Comparison of ENCODE assay signal across 1 cellular context in genomic region chr6:1608976-1609661, GRCh38.
A peak's percentile ranks its signal among the peaks of the same experiment; 100 is the strongest.
TF ChIP-seq lines count a peak whose summit lies in the region.

No MANE protein-coding gene starts in this region.

TF ChIP-seq in HepG2, 621 proteins besides CTCF, POLR2A, EP300 and RAD21 (continued from another document):
- no peak for TF ChIP-seq UBTF (CRISPR knock-in tag; IDR thresholded peaks at IDR 0.05)
- no peak for TF ChIP-seq ATF1 (CRISPR knock-in tag; IDR thresholded peaks at IDR 0.05)
- no peak for TF ChIP-seq FOXK1 (CRISPR knock-in tag; IDR thresholded peaks at IDR 0.05; ENCODE audit: borderline replicate concordance, low read depth)
- peak; percentile 60; the same call in 1 of the 2 replicates for TF ChIP-seq FOXC1 (CRISPR knock-in tag; IDR thresholded peaks at IDR 0.05; ENCODE audit: borderline replicate concordance)
- TF ChIP-seq ZNF234 (CRISPR knock-in tag; conservative IDR thresholded peaks at IDR 0.05), result no peak
- TF ChIP-seq THAP7 (CRISPR knock-in tag; IDR thresholded peaks at IDR 0.05), result peak; percentile 58; the same call in 1 of the 2 replicates
- TF ChIP-seq POGK (CRISPR knock-in tag; conservative IDR thresholded peaks at IDR 0.05), result no peak
- no peak for TF ChIP-seq SETDB1 (CRISPR knock-in tag; IDR thresholded peaks at IDR 0.05; ENCODE audit: borderline replicate concordance)
- no peak for TF ChIP-seq SYNCRIP (IDR thresholded peaks at IDR 0.05; ENCODE audit: insufficient read depth, low read depth, low read length)
- TF ChIP-seq TFAP4 (IDR thresholded peaks at IDR 0.05; ENCODE audit: borderline replicate concordance, low read depth), result no peak
- TF ChIP-seq PHF8 (CRISPR knock-in tag; IDR thresholded peaks at IDR 0.05), result peak; percentile 0; the same call in 1 of the 2 replicates
- no peak for TF ChIP-seq SP140L (CRISPR knock-in tag; IDR thresholded peaks at IDR 0.05; ENCODE audit: borderline replicate concordance)
- TF ChIP-seq E2F1 (CRISPR knock-in tag; IDR thresholded peaks at IDR 0.05), result no peak
- no peak for TF ChIP-seq PHF21A (CRISPR knock-in tag; IDR thresholded peaks at IDR 0.05)
- 0 out of 2 replicates have a peak, but pooled peaks have one; percentile 10 for TF ChIP-seq PCBP1 (IDR thresholded peaks at IDR 0.05; ENCODE audit: borderline replicate concordance, low read depth, low read length)
- TF ChIP-seq ZNF224 (CRISPR knock-in tag; IDR thresholded peaks at IDR 0.05), result no peak
- TF ChIP-seq ARNT2 (CRISPR knock-in tag; IDR thresholded peaks at IDR 0.05; ENCODE audit: low read depth), result no peak
- TF ChIP-seq ZNF136 (CRISPR knock-in tag; IDR thresholded peaks at IDR 0.05; ENCODE audit: low read depth), result no peak
- no peak for TF ChIP-seq ZC3H4 (CRISPR knock-in tag; IDR thresholded peaks at IDR 0.05; ENCODE audit: borderline replicate concordance)
- TF ChIP-seq SOX5 (CRISPR knock-in tag; IDR thresholded peaks at IDR 0.05; ENCODE audit: borderline replicate concordance), result no peak
- no peak for TF ChIP-seq ZNF460 (CRISPR knock-in tag; IDR thresholded peaks at IDR 0.05; ENCODE audit: borderline replicate concordance)
- no peak for TF ChIP-seq NFKBIZ (CRISPR knock-in tag; IDR thresholded peaks at IDR 0.05)
- no peak for TF ChIP-seq CC2D1A (CRISPR knock-in tag; IDR thresholded peaks at IDR 0.05)
- TF ChIP-seq ZNF616 (CRISPR knock-in tag; IDR thresholded peaks at IDR 0.05; ENCODE audit: low read depth), result no peak
- TF ChIP-seq MAF1 (CRISPR knock-in tag; IDR thresholded peaks at IDR 0.05; ENCODE audit: borderline replicate concordance), result no peak
- TF ChIP-seq ZNF687 (CRISPR knock-in tag; IDR thresholded peaks at IDR 0.05), result peak; percentile 62; the same call in 1 of the 2 replicates
- no peak for TF ChIP-seq ATF6 (CRISPR knock-in tag; conservative IDR thresholded peaks at IDR 0.05)
- peak; percentile 76 for TF ChIP-seq HNRNPK (IDR thresholded peaks at IDR 0.05; ENCODE audit: low read depth, low read length, poor library complexity, severe bottlenecking)
- TF ChIP-seq RBAK (CRISPR knock-in tag; IDR thresholded peaks at IDR 0.05), result no peak
- TF ChIP-seq KMT2B (CRISPR knock-in tag; IDR thresholded peaks at IDR 0.05), result 0 out of 2 replicates have a peak, but pooled peaks have one; percentile 7
- TF ChIP-seq ASH2L (IDR thresholded peaks at IDR 0.05; ENCODE audit: insufficient read length, low read depth, low read length), result no peak
- no peak for TF ChIP-seq HBP1 (CRISPR knock-in tag; IDR thresholded peaks at IDR 0.05; ENCODE audit: low read depth)
- TF ChIP-seq POGZ (CRISPR knock-in tag; IDR thresholded peaks at IDR 0.05), result peak; percentile 10; the same call in 1 of the 2 replicates
- peak; percentile 9; the same call in 1 of the 2 replicates for TF ChIP-seq ZNF770 (CRISPR knock-in tag; IDR thresholded peaks at IDR 0.05)
- no peak for TF ChIP-seq JUND (CRISPR knock-in tag; IDR thresholded peaks at IDR 0.05)
- TF ChIP-seq ZNF20 (CRISPR knock-in tag; IDR thresholded peaks at IDR 0.05), result no peak
- no peak for TF ChIP-seq NFE2 (CRISPR knock-in tag; IDR thresholded peaks at IDR 0.05)
- TF ChIP-seq ZBTB7B (CRISPR knock-in tag; IDR thresholded peaks at IDR 0.05), result 0 out of 2 replicates have a peak, but pooled peaks have one; percentile 37
- no peak for TF ChIP-seq HOXA5 (CRISPR knock-in tag; IDR thresholded peaks at IDR 0.05)
- 0 out of 2 replicates have a peak, but pooled peaks have one; percentile 15 for TF ChIP-seq CBFB (CRISPR knock-in tag; IDR thresholded peaks at IDR 0.05)
- 0 out of 2 replicates have a peak, but pooled peaks have one; percentile 23 for TF ChIP-seq ZMYM4 (CRISPR knock-in tag; IDR thresholded peaks at IDR 0.05)
- TF ChIP-seq EZH2 (conservative IDR thresholded peaks at IDR 0.05; ENCODE audit: low read depth, low read length), result peak; percentile 3
- TF ChIP-seq ZKSCAN1 (IDR thresholded peaks at IDR 0.05; ENCODE audit: low read length), result no peak
- no peak for TF ChIP-seq ZNF660 (CRISPR knock-in tag; IDR thresholded peaks at IDR 0.05; ENCODE audit: borderline replicate concordance, low read depth)
